14 cellular contexts compared by ENCODE assay signal in genomic region chr1:1229770-1230169, GRCh38. TPM values are rescaled to one million over a fixed set of nuclear protein-coding genes. Genes with fewer than 3 reads are reported as not detected.
DNase-seq lines count a peak whose midpoint lies in the region; ATAC-seq and TF ChIP-seq lines count a peak whose summit lies in the region.
"Had no signal": no experiment of that assay in that cellular context is flagged by ENCODE, and none has a peak within 500 bp of the region (broad histone marks: within the 10 kb centered on the region; RNA-seq: fewer than 3 reads in every experiment).

No MANE protein-coding gene starts in this region.

- peaks cover 53% of the 10 kb centered on the region for H3K79me2 ChIP-seq in OCI-LY7 (ENCODE audit: insufficient read depth, low read depth, low read length)

- peaks cover 52% of the 10 kb centered on the region for H3K36me3 ChIP-seq in OCI-LY7 (ENCODE audit: insufficient read depth, low read length)
- H3K36me3 ChIP-seq in duodenal mucosa (ENCODE audit: control insufficient read depth in 1 of 2, insufficient read depth in 2 of 2, low read length in 2 of 2), result peaks cover 9 to 50% of the 10 kb centered on the region in 2 donors
- H3K36me3 ChIP-seq in gastrocnemius medialis, result peaks cover 0 to 26% of the 10 kb centered on the region in 2 donors

- H2AFZ ChIP-seq in OCI-LY7 (ENCODE audit: low read length), result no peak overlapping the region

- H3K36me3 Mint-ChIP-seq in activated CD4-positive, alpha-beta T cell treated with anti-CD3 and anti-CD28 coated beads, Interleukin-2, amount 10 ng/mL, durations not matched to agents 24 days and 14 days (ENCODE audit: low read depth), result peaks cover 54% of the 10 kb centered on the region

- no TSS peak for BruUV-seq in OCI-LY7 (replicated peaks; lab: Mats Ljungman, UMichigan)

- no peak overlapping the region for H3K4me3 ChIP-seq in OCI-LY7 (ENCODE audit: low read depth, low read length, poor library complexity, severe bottlenecking)
- peak overlapping the region; percentile 73 to 99 for H3K4me3 ChIP-seq in duodenal mucosa (ENCODE audit: low read depth in 1 of 2, low read length in 2 of 2)
- peak overlapping the region; percentile 88 to 99 (median 91) for H3K4me3 ChIP-seq in gastrocnemius medialis

- H3K9me3 Mint-ChIP-seq in activated CD4-positive, alpha-beta T cell treated with anti-CD3 and anti-CD28 coated beads, Interleukin-2, amount 10 ng/mL, durations not matched to agents 24 days and 14 days, result peaks cover 3% of the 10 kb centered on the region

- POLR2A ChIA-PET in OCI-LY7 (lab: Charles Lee), result no interaction called here

- CTCF ChIA-PET in OCI-LY7 (lab: Charles Lee; ENCODE audit: unreplicated experiment), result no interaction called here

- H3K27ac ChIP-seq in OCI-LY7 (ENCODE audit: low read depth, low read length, poor library complexity, severe bottlenecking), result no peak overlapping the region
- H3K27ac ChIP-seq in duodenal mucosa (ENCODE audit: low read depth, low read length), result no peak overlapping the region
- H3K27ac ChIP-seq in gastrocnemius medialis, result peak overlapping the region in 1 of 4 donors; percentile 87

- no peaks in the 10 kb centered on the region for H4K20me1 ChIP-seq in OCI-LY7 (ENCODE audit: insufficient read depth, low read length)

- peaks cover 31% of the 10 kb centered on the region for H3K4me1 Mint-ChIP-seq in activated CD4-positive, alpha-beta T cell treated with anti-CD3 and anti-CD28 coated beads, Interleukin-2, amount 10 ng/mL, durations not matched to agents 24 days and 14 days

- in situ Hi-C loops in gastrocnemius medialis (cut with MboI; ENCODE audit: low sequenced_read_pairs in 4 of 4) (no loop called here), ACHN (cut with HindIII; ENCODE audit: low pct_ligation_motif_present, low pct_unique_long_range_greater_than_20kb, low sequenced_read_pairs) (no loop called here)

- DNase-seq in activated CD4-positive, alpha-beta T cell treated with anti-CD3 and anti-CD28 coated beads, Interleukin-2, amount 10 ng/mL, durations not matched to agents 24 days and 14 days, result no peak
- DNase-seq in activated CD4-positive, alpha-beta T cell treated with anti-CD3 and anti-CD28 coated beads, Interleukin-2, amount 50 U/mL, for 4 hours, result no peak
- DNase-seq in OCI-LY7 (ENCODE audit: low spot score), result no peak
- DNase-seq in gastrocnemius medialis, result no peak
- no peak for DNase-seq in left colon
- DNase-seq in ACHN, result no peak
- DNase-seq: brain microvascular endothelial cell, islet precursor cell, posterior cingulate gyrus had no signal

- H3K4me1 ChIP-seq in OCI-LY7 (ENCODE audit: insufficient read depth, low read length, poor library complexity, severe bottlenecking) (peaks cover 28% of the 10 kb centered on the region), duodenal mucosa (ENCODE audit: control insufficient read depth in 1 of 2, insufficient read depth in 2 of 2, low read length in 2 of 2) (peaks cover 18 to 27% of the 10 kb centered on the region in 2 donors), gastrocnemius medialis (peaks cover 23 to 29% of the 10 kb centered on the region in 2 donors)

- TF ChIP-seq CTCF in OCI-LY7 (conservative IDR thresholded peaks at IDR 0.05; ENCODE audit: low read length) (no peak), gastrocnemius medialis (IDR thresholded peaks at IDR 0.05 in 4 of 5, conservative IDR thresholded peaks at IDR 0.05 in 1 of 5) (no peak)

- H3K9me3 ChIP-seq in OCI-LY7 (ENCODE audit: low read length), result no peaks in the 10 kb centered on the region
- no peaks in the 10 kb centered on the region for H3K9me3 ChIP-seq in duodenal mucosa (ENCODE audit: control insufficient read depth in 1 of 2, low read length in 2 of 2)
- no peaks in the 10 kb centered on the region for H3K9me3 ChIP-seq in gastrocnemius medialis

- no peak overlapping the region for H3K9ac ChIP-seq in duodenal mucosa (ENCODE audit: low read depth in 1 of 2, low read length in 2 of 2)

- no peak for TF ChIP-seq POLR2A in gastrocnemius medialis (IDR thresholded peaks at IDR 0.05)

- no peaks in the 10 kb centered on the region for H3K27me3 ChIP-seq in duodenal mucosa (ENCODE audit: control insufficient read depth in 1 of 2, insufficient read depth in 2 of 2, low read length in 2 of 2)
- no peaks in the 10 kb centered on the region for H3K27me3 ChIP-seq in gastrocnemius medialis
- H3K27me3 ChIP-seq: brain microvascular endothelial cell had no signal

- peak overlapping the region; percentile 99 for H3K4me2 ChIP-seq in OCI-LY7 (ENCODE audit: low read length)

- no peaks in the 10 kb centered on the region for H3K27me3 Mint-ChIP-seq in activated CD4-positive, alpha-beta T cell treated with anti-CD3 and anti-CD28 coated beads, Interleukin-2, amount 10 ng/mL, durations not matched to agents 24 days and 14 days

- intact Hi-C loops in activated CD4-positive, alpha-beta T cell treated with anti-CD3 and anti-CD28 coated beads, Interleukin-2, amount 10 ng/mL, durations not matched to agents 24 days and 14 days (cut with micrococcal nuclease), result loop anchor here (1.0 to 2.0 kb wide), 2 partner anchors 15 to 107 kb away; partner anchors contain the start of gene TNFRSF4
- intact Hi-C loops in OCI-LY7 (cut with micrococcal nuclease; ENCODE audit: unreplicated experiment) (loop anchor here (1.0 to 10.0 kb wide), 3 partner anchors 78 to 195 kb away; partner anchors contain the start of genes ACAP3 and PUSL1), gastrocnemius medialis (cut with DNase I; ENCODE audit: low total_unique reads) (no loop called here), left colon (cut with DNase I, micrococcal nuclease) (no loop called here)

- ATAC-seq in gastrocnemius medialis (no peak), GM21515 (IDR thresholded peaks at IDR 0.05; ENCODE audit: unreplicated experiment) (no peak), left colon (no peak)
- ATAC-seq: Right ventricle myocardium inferior had no signal

- peak overlapping the region; percentile 32 for H3K27ac Mint-ChIP-seq in activated CD4-positive, alpha-beta T cell treated with anti-CD3 and anti-CD28 coated beads, Interleukin-2, amount 10 ng/mL, durations not matched to agents 24 days and 14 days

- H3K9me2 ChIP-seq in OCI-LY7 (ENCODE audit: insufficient read depth, low read length), result no peaks in the 10 kb centered on the region

- H3K4me3 Mint-ChIP-seq in activated CD4-positive, alpha-beta T cell treated with anti-CD3 and anti-CD28 coated beads, Interleukin-2, amount 10 ng/mL, durations not matched to agents 24 days and 14 days, result peak overlapping the region; percentile 91

RNA-seq across cellular contexts. Expression of gene SDF4, which starts 2.0 kb away (rescaled TPM):
- total RNA-seq in activated CD4-positive, alpha-beta T cell treated with anti-CD3 and anti-CD28 coated beads, Interleukin-2, amount 10 ng/mL, durations not matched to agents 24 days and 14 days, result 175 and 194 TPM in 2 replicates
- 44.2 and 47.7 TPM in 2 replicates for total RNA-seq in OCI-LY7 (2014; rRNA removed; shearing (Covaris generic))
- total RNA-seq in OCI-LY7 (2022), result 82.8 and 85.7 TPM in 2 replicates
- total RNA-seq in gastrocnemius medialis, result 10 to 100 TPM; 51.0 to 94.2 (median 79.4) TPM
- 100 to 1,000 TPM; 235 to 273 TPM for total RNA-seq in left colon

RNA-seq across cellular contexts. Expression of gene B3GALT6, which starts 2.3 kb away (rescaled TPM):
- 42.5 and 43.2 TPM in 2 replicates for total RNA-seq in activated CD4-positive, alpha-beta T cell treated with anti-CD3 and anti-CD28 coated beads, Interleukin-2, amount 10 ng/mL, durations not matched to agents 24 days and 14 days
- 36.2 and 37.7 TPM in 2 replicates for total RNA-seq in OCI-LY7 (2014; rRNA removed; shearing (Covaris generic))
- total RNA-seq in OCI-LY7 (2022), result 25.0 and 27.1 TPM in 2 replicates
- 10 to 100 TPM in 3 of 4 donors, 1 to 10 TPM in 1; 8.5 to 32.8 (median 20.6) TPM for total RNA-seq in gastrocnemius medialis
- total RNA-seq in left colon, result 1 to 10 TPM; 8.2 to 9.6 TPM

RNA-seq across cellular contexts. Expression of gene TNFRSF4, which starts 15.8 kb away (rescaled TPM):
- total RNA-seq in activated CD4-positive, alpha-beta T cell treated with anti-CD3 and anti-CD28 coated beads, Interleukin-2, amount 10 ng/mL, durations not matched to agents 24 days and 14 days, result 692 and 702 TPM in 2 replicates
- not detected in 2 replicates for total RNA-seq in OCI-LY7 (2014; rRNA removed; shearing (Covaris generic))
- total RNA-seq in OCI-LY7 (2022) (1.1 and 1.4 TPM in 2 replicates), gastrocnemius medialis (1 to 10 TPM in 1 of 4 donors, under 1 TPM in 2, not detected in 1; 0.42 to 2.1 (median 0.46) TPM), left colon (1 to 10 TPM in 1 of 2 donors, under 1 TPM in 1; 0.55 to 1.3 TPM)
- total RNA-seq: H4, NCI-H460 had no signal

RNA-seq across cellular contexts. Expression of gene C1QTNF12, which starts 16.8 kb away (rescaled TPM):
- 1.3 and 2.8 TPM in 2 replicates for total RNA-seq in activated CD4-positive, alpha-beta T cell treated with anti-CD3 and anti-CD28 coated beads, Interleukin-2, amount 10 ng/mL, durations not matched to agents 24 days and 14 days
- total RNA-seq in OCI-LY7 (2014; rRNA removed; shearing (Covaris generic)), result 0.49 and 1.8 TPM in 2 replicates
- total RNA-seq in OCI-LY7 (2022), result 6.1 and 7.0 TPM in 2 replicates
- total RNA-seq in gastrocnemius medialis, result 1 to 10 TPM in 1 of 4 donors, not detected in 3; 2.7 TPM
- 10 to 100 TPM; 40.0 to 71.6 TPM for total RNA-seq in left colon
- total RNA-seq: H4, NCI-H460 had no signal

RNA-seq across cellular contexts. Expression of gene TNFRSF18, which starts 23.4 kb away (rescaled TPM):
- total RNA-seq in activated CD4-positive, alpha-beta T cell treated with anti-CD3 and anti-CD28 coated beads, Interleukin-2, amount 10 ng/mL, durations not matched to agents 24 days and 14 days, result 250 and 254 TPM in 2 replicates
- total RNA-seq in OCI-LY7 (2014; rRNA removed; shearing (Covaris generic)), result not detected in 2 replicates
- not detected in 2 replicates for total RNA-seq in OCI-LY7 (2022)
- not detected for total RNA-seq in gastrocnemius medialis
- 1 to 10 TPM in 1 of 2 donors, under 1 TPM in 1; 0.64 to 3.7 TPM for total RNA-seq in left colon
- total RNA-seq: H4, NCI-H460, Right ventricle myocardium inferior had no signal

Comparison
In these comparisons a context has a peak if more than half of its experiments do, and no peak if none do; other contexts are left out.
1. RNA of gene TNFRSF4, which starts 15.8 kb away (total RNA-seq): 692 to 702 TPM in activated CD4-positive, alpha-beta T cell treated with anti-CD3 and anti-CD28 coated beads, Interleukin-2, amount 10 ng/mL, durations not matched to agents 24 days and 14 days; 0.55 to 1.3 TPM in left colon, 1.1 to 1.4 TPM in OCI-LY7 and 0.42 to 2.1 TPM in gastrocnemius medialis; every median in the first group is over 100 times any median in the second.
2. intact Hi-C loops: an anchor here in activated CD4-positive, alpha-beta T cell treated with anti-CD3 and anti-CD28 coated beads, Interleukin-2, amount 10 ng/mL, durations not matched to agents 24 days and 14 days (1.0 to 2.0 kb wide) and OCI-LY7 (1.0 to 10.0 kb wide); none called in gastrocnemius medialis and left colon.